In genomic region chr5:121963409-121963808, GRCh38 we compare ENCODE assay signal across 8 cellular contexts. TPM values are rescaled to one million over a fixed set of nuclear protein-coding genes. Genes with fewer than 3 reads are reported as not detected.
DNase-seq lines count a peak whose midpoint lies in the region; ATAC-seq and TF ChIP-seq lines count a peak whose summit lies in the region.

No MANE protein-coding gene starts in this region.

- peak overlapping the region; percentile 94 for H3K27ac Mint-ChIP-seq in activated T-cell treated with anti-CD3 and anti-CD28 coated beads, Interleukin-2, amount 50 U/mL, for 72 hours
- H3K27ac Mint-ChIP-seq in WTC11: no peak overlapping the region
- H3K27ac Mint-ChIP-seq in stimulated activated naive CD8-positive, alpha-beta T cell treated with anti-CD3 and anti-CD28 coated beads, Interleukin-15, Interleukin-2, amounts not matched to agents 100 ng/mL and 50 ng/mL, for 24 hours: peak overlapping the region; percentile 99

- H3K4me3 Mint-ChIP-seq in activated T-cell treated with anti-CD3 and anti-CD28 coated beads, Interleukin-2, amount 50 U/mL, for 72 hours: peak overlapping the region; percentile 93 to 96
- H3K4me3 Mint-ChIP-seq in WTC11: peak overlapping the region; percentile 98
- H3K4me3 Mint-ChIP-seq in stimulated activated naive CD8-positive, alpha-beta T cell treated with anti-CD3 and anti-CD28 coated beads, Interleukin-15, Interleukin-2, amounts not matched to agents 100 ng/mL and 50 ng/mL, for 24 hours: peak overlapping the region; percentile 97

- H3K4me3 ChIP-seq in iPS-18a (ENCODE audit: low read length): peak overlapping the region; percentile 94

- H3K9me3 Mint-ChIP-seq in activated T-cell treated with anti-CD3 and anti-CD28 coated beads, Interleukin-2, amount 50 U/mL, for 72 hours: peaks cover 0 to 2% of the 10 kb centered on the region in 2 donors
- peaks cover 16% of the 10 kb centered on the region for H3K9me3 Mint-ChIP-seq in WTC11
- H3K9me3 Mint-ChIP-seq in stimulated activated naive CD8-positive, alpha-beta T cell treated with anti-CD3 and anti-CD28 coated beads, Interleukin-15, Interleukin-2, amounts not matched to agents 100 ng/mL and 50 ng/mL, for 24 hours: peaks cover 9% of the 10 kb centered on the region

- no peak overlapping the region for H3K9ac ChIP-seq in iPS-18a (ENCODE audit: low read length)

- CTCF ChIA-PET in WTC11 (lab: Charles Lee): no interaction called here

- H3K27me3 Mint-ChIP-seq in activated T-cell treated with anti-CD3 and anti-CD28 coated beads, Interleukin-2, amount 50 U/mL, for 72 hours (ENCODE audit: low read depth): no peaks in the 10 kb centered on the region
- H3K27me3 Mint-ChIP-seq in WTC11 (ENCODE audit: low read depth): no peaks in the 10 kb centered on the region
- peaks cover 8% of the 10 kb centered on the region for H3K27me3 Mint-ChIP-seq in stimulated activated naive CD8-positive, alpha-beta T cell treated with anti-CD3 and anti-CD28 coated beads, Interleukin-15, Interleukin-2, amounts not matched to agents 100 ng/mL and 50 ng/mL, for 24 hours

- no peaks in the 10 kb centered on the region for H3K9me3 ChIP-seq in iPS-18a (ENCODE audit: control insufficient read depth, low read depth, low read length)

- H3K36me3 Mint-ChIP-seq in activated T-cell treated with anti-CD3 and anti-CD28 coated beads, Interleukin-2, amount 50 U/mL, for 72 hours (ENCODE audit: insufficient read depth in 2 of 2): peaks cover 11 to 22% of the 10 kb centered on the region in 2 donors
- H3K36me3 Mint-ChIP-seq in WTC11: peaks cover 16% of the 10 kb centered on the region
- peaks cover 23% of the 10 kb centered on the region for H3K36me3 Mint-ChIP-seq in stimulated activated naive CD8-positive, alpha-beta T cell treated with anti-CD3 and anti-CD28 coated beads, Interleukin-15, Interleukin-2, amounts not matched to agents 100 ng/mL and 50 ng/mL, for 24 hours (ENCODE audit: low read depth)

- POLR2A ChIA-PET in WTC11 (lab: Charles Lee): no interaction called here

- ATAC-seq in activated T-cell treated with anti-CD3 and anti-CD28 coated beads, Interleukin-2, amount 50 U/mL, for 72 hours (replicated peaks in 1 of 2): peak in 1 of 2 donors; percentile 23
- no peak for ATAC-seq in WTC11

- no peak overlapping the region for H3K27ac ChIP-seq in iPS-18a (ENCODE audit: low read length)

- no peaks in the 10 kb centered on the region for H3K27me3 ChIP-seq in iPS-18a (ENCODE audit: control insufficient read depth, insufficient read depth, low read length)

- TF ChIP-seq CTCF in WTC11 (IDR thresholded peaks at IDR 0.05): no peak

- peaks cover 14% of the 10 kb centered on the region for H3K4me1 ChIP-seq in iPS-18a (ENCODE audit: control insufficient read depth, low read depth, low read length)

- no peak for DNase-seq in activated T-cell treated with anti-CD3 and anti-CD28 coated beads, Interleukin-2, amount 50 U/mL, for 72 hours
- no peak for DNase-seq in activated T-cell treated with anti-CD3 and anti-CD28 coated beads, Interleukin-2, amount 50 U/mL, for 48 hours
- no peak for DNase-seq in WTC11 (ENCODE audit: low spot score)
- no peak for DNase-seq in middle frontal gyrus (ENCODE audit: extremely low spot score, low spot score)
- no peak for DNase-seq in hypothalamus (lab: John Stamatoyannopoulos, UW)
- no peak for DNase-seq in medulla oblongata (ENCODE audit: extremely low spot score)

- no peaks in the 10 kb centered on the region for H3K36me3 ChIP-seq in iPS-18a (ENCODE audit: control insufficient read depth, low read depth, low read length)

- peaks cover 39% of the 10 kb centered on the region for H3K4me1 Mint-ChIP-seq in activated T-cell treated with anti-CD3 and anti-CD28 coated beads, Interleukin-2, amount 50 U/mL, for 72 hours (ENCODE audit: low read depth)
- H3K4me1 Mint-ChIP-seq in WTC11: peaks cover 21% of the 10 kb centered on the region
- H3K4me1 Mint-ChIP-seq in stimulated activated naive CD8-positive, alpha-beta T cell treated with anti-CD3 and anti-CD28 coated beads, Interleukin-15, Interleukin-2, amounts not matched to agents 100 ng/mL and 50 ng/mL, for 24 hours (ENCODE audit: low read depth): peaks cover 49% of the 10 kb centered on the region

TF ChIP-seq in WTC11, 78 proteins besides CTCF, POLR2A, EP300 and RAD21 (continues in another document):
- TF ChIP-seq CREM (CRISPR knock-in tag; IDR thresholded peaks at IDR 0.05): no peak
- no peak for TF ChIP-seq E2F4 (CRISPR knock-in tag; IDR thresholded peaks at IDR 0.05; ENCODE audit: borderline replicate concordance, low read depth)
- TF ChIP-seq SP1 (CRISPR knock-in tag; conservative IDR thresholded peaks at IDR 0.05): no peak
- TF ChIP-seq JAZF1 (CRISPR knock-in tag; IDR thresholded peaks at IDR 0.05): no peak
- TF ChIP-seq RORB (CRISPR knock-in tag; IDR thresholded peaks at IDR 0.05): no peak
- TF ChIP-seq ZNF281 (CRISPR knock-in tag; IDR thresholded peaks at IDR 0.05): no peak
- TF ChIP-seq PRRX2 (CRISPR knock-in tag; IDR thresholded peaks at IDR 0.05): no peak
- no peak for TF ChIP-seq NR2C2 (CRISPR knock-in tag; IDR thresholded peaks at IDR 0.05)
- no peak for TF ChIP-seq ZNF263 (CRISPR knock-in tag; IDR thresholded peaks at IDR 0.05; ENCODE audit: low read depth)
- no peak for TF ChIP-seq CREB1 (CRISPR knock-in tag; IDR thresholded peaks at IDR 0.05)
- TF ChIP-seq TEAD1 (CRISPR knock-in tag; IDR thresholded peaks at IDR 0.05): no peak
- TF ChIP-seq ATF1 (CRISPR knock-in tag; IDR thresholded peaks at IDR 0.05): no peak
- TF ChIP-seq ZNF512 (CRISPR knock-in tag; IDR thresholded peaks at IDR 0.05; ENCODE audit: borderline replicate concordance): no peak

RNA-seq across cellular contexts. Expression of gene SRFBP1, which starts 1.6 kb away (rescaled TPM):
- total RNA-seq in activated T-cell treated with anti-CD3 and anti-CD28 coated beads, Interleukin-2, amount 50 U/mL, for 72 hours: 10 to 100 TPM in 1 of 2 donors, 1 to 10 TPM in 1; 9.3 to 12.2 TPM
- 15.8 to 17.3 TPM (median 16.9 TPM) in 3 replicates for total RNA-seq in WTC11 (2021)
